ENCODE assay signal across 2 cellular contexts in the genomic region with DNA sequence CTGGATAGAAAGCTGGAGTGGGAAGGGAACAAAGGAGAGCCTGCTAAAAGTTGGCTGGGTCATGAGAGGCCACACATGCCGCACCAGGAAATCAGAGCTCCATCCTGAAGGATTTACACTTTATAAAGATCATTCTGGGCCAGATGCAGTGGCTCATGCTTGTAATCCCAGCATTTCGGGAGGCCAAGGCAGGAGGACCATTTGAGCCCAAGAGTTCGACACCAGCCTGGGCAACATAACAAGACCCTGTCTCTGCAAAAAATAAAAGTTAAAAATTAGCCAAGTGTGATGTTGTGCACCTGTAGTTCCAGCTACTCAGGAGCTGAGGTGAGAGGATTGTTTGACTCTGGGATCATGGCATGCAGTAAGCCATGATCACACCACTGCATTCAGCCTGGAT.
A peak's percentile ranks its signal among the peaks of the same experiment; 100 is the strongest.
TF ChIP-seq lines count a peak whose summit lies in the region.

No MANE protein-coding gene starts in this region.

TF ChIP-seq in HepG2, 621 proteins besides CTCF, POLR2A, EP300 and RAD21:
- TF ChIP-seq PPARG (CRISPR knock-in tag; conservative IDR thresholded peaks at IDR 0.05) (no peak), ZNF770 (CRISPR knock-in tag; IDR thresholded peaks at IDR 0.05) (peak; percentile 81), ZNF18 (CRISPR knock-in tag; IDR thresholded peaks at IDR 0.05; ENCODE audit: insufficient replicate concordance) (peak; percentile 38), ZNF121 (CRISPR knock-in tag; IDR thresholded peaks at IDR 0.05) (peak; percentile 67; the same call in 1 of the 2 replicates)

TF ChIP-seq in H1, 55 proteins besides CTCF, POLR2A, EP300 and RAD21:
- TF ChIP-seq TBP (IDR thresholded peaks at IDR 0.05; ENCODE audit: low read depth, low read length) (no peak), CTBP2 (IDR thresholded peaks at IDR 0.05; ENCODE audit: borderline replicate concordance, insufficient read depth, insufficient read length, low read length) (no peak), KDM4A (IDR thresholded peaks at IDR 0.05; ENCODE audit: low read depth, low read length, severe bottlenecking) (no peak)
